28 cellular contexts compared by ENCODE assay signal in genomic region chr11:47274495-47275235, GRCh38.
"Had no signal": no experiment of that assay in that cellular context is flagged by ENCODE, and none has a peak within 500 bp of the region (broad histone marks: within the 10 kb centered on the region; RNA-seq: fewer than 3 reads in every experiment).

No MANE protein-coding gene starts in this region.

- H3K27ac ChIP-seq: epithelial cell of prostate, neural progenitor cell, parathyroid adenoma, prostate gland, thoracic aorta, tibial nerve, upper lobe of right lung, uterus had no signal

- H3K4me3 Mint-ChIP-seq: effector memory CD8-positive, alpha-beta T cell; naive thymus-derived CD8-positive, alpha-beta T cell; neural progenitor cell; stimulated activated naive B cell treated with anti-CD40 and anti-IgM and Interleukin-4, amounts not matched to agents 10 μg/mL and 1 μg/mL and 100 μg/mL, for 72 hours; stimulated activated naive CD8-positive, alpha-beta T cell treated with anti-CD3 and anti-CD28 coated beads, Interleukin-15, Interleukin-2, amounts not matched to agents 100 ng/mL and 50 ng/mL, for 24 hours had no signal

- H3K9ac ChIP-seq: neural progenitor cell, parathyroid adenoma had no signal

- H3K36me3 ChIP-seq: neural progenitor cell, uterus had no signal

- H2AFZ ChIP-seq: neural progenitor cell, parathyroid adenoma had no signal

- H3K27me3 ChIP-seq: gastrocnemius medialis, neural progenitor cell, tibial nerve, upper lobe of right lung, uterus had no signal

- H3K4me3 ChIP-seq: gastrocnemius medialis, lung, neural progenitor cell, prostate gland, thoracic aorta, tibial nerve, upper lobe of right lung, uterus had no signal

- H3K4me2 ChIP-seq: neural progenitor cell had no signal

- H3K4me1 ChIP-seq: prostate gland, uterus had no signal

- H3K27me3 Mint-ChIP-seq: effector memory CD8-positive, alpha-beta T cell; naive thymus-derived CD8-positive, alpha-beta T cell; stimulated activated naive B cell treated with anti-CD40 and anti-IgM and Interleukin-4, amounts not matched to agents 10 μg/mL and 1 μg/mL and 100 μg/mL, for 72 hours; stimulated activated naive CD8-positive, alpha-beta T cell treated with anti-CD3 and anti-CD28 coated beads, Interleukin-15, Interleukin-2, amounts not matched to agents 100 ng/mL and 50 ng/mL, for 24 hours had no signal

- H3K9me3 Mint-ChIP-seq: effector memory CD8-positive, alpha-beta T cell; naive thymus-derived CD8-positive, alpha-beta T cell; neural progenitor cell; stimulated activated naive B cell treated with anti-CD40 and anti-IgM and Interleukin-4, amounts not matched to agents 10 μg/mL and 1 μg/mL and 100 μg/mL, for 72 hours; stimulated activated naive CD8-positive, alpha-beta T cell treated with anti-CD3 and anti-CD28 coated beads, Interleukin-15, Interleukin-2, amounts not matched to agents 100 ng/mL and 50 ng/mL, for 24 hours had no signal

- H3K27ac Mint-ChIP-seq: effector memory CD8-positive, alpha-beta T cell; naive thymus-derived CD8-positive, alpha-beta T cell; neural progenitor cell; stimulated activated naive B cell treated with anti-CD40 and anti-IgM and Interleukin-4, amounts not matched to agents 10 μg/mL and 1 μg/mL and 100 μg/mL, for 72 hours; stimulated activated naive CD8-positive, alpha-beta T cell treated with anti-CD3 and anti-CD28 coated beads, Interleukin-15, Interleukin-2, amounts not matched to agents 100 ng/mL and 50 ng/mL, for 24 hours had no signal

- FAIRE-seq: endometrium, kidney, small intestine had no signal

- DNase-seq: cerebellar nuclear complex; cortex of kidney; effector memory CD8-positive, alpha-beta T cell; foreskin fibroblast; gastrocnemius medialis; head of caudate nucleus; kidney; mesenchymal stem cell; midbrain; naive thymus-derived CD8-positive, alpha-beta T cell; right cardiac atrium; small intestine; stimulated activated CD4-positive, alpha-beta T cell treated with anti-CD3 and anti-CD28 coated beads, Interleukin-15, amount 100 ng/mL, for 24 hours; stimulated activated CD4-positive, alpha-beta T cell treated with anti-CD3 and anti-CD28 coated beads, Interleukin-2, amount 100 ng/mL, for 48 hours; stimulated activated naive B cell treated with anti-CD40 and anti-IgM and Interleukin-4, amounts not matched to agents 10 μg/mL and 1 μg/mL and 100 μg/mL, for 72 hours; upper lobe of right lung; uterus had no signal

- H3K9me3 ChIP-seq: gastrocnemius medialis, prostate gland, thoracic aorta, tibial nerve, upper lobe of right lung, uterus had no signal

- ATAC-seq: effector memory CD8-positive, alpha-beta T cell; esophagus mucosa; gastrocnemius medialis; left lobe of liver; naive thymus-derived CD8-positive, alpha-beta T cell; right cardiac atrium; stimulated activated naive B cell treated with anti-CD40 and anti-IgM and Interleukin-4, amounts not matched to agents 10 μg/mL and 1 μg/mL and 100 μg/mL, for 72 hours; upper lobe of right lung had no signal
